In the genomic region with DNA sequence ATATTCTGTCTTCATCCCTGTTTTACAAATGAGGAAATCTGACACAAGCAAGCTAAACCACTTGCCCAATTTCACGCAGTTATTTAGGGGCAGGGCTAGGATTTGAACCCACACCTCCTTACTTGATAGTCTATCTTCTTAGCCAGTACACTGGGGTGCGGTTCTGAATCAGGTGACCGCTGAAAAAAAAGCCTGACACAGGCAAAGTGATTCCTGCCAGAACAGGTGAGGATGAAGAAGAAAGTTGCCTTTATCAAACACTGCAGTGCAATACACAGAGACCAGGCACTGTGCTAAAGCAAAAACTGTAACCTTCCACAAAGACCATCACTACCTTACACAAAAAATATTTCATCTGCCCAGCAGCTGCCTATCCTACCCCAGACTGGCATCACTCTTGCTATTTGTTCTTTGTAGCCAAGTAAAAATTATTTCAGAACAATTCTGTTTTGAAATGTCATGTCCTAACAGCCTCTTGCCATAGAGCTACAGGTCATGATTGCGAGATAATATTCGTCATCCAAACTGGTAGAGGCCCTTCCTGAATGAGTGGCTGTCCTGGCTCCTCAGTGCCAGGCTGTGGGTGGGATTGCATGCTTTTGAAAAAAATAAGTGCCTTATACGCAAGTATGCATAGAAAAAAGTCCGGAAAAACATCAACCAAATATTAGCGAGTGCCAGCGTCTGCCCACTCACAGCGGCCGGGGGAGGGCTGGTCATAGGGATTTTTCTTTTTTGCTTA, we compare ENCODE assay signal across 2 cellular contexts.
TF ChIP-seq lines count a peak whose summit lies in the region.

No MANE protein-coding gene starts in this region.

TF ChIP-seq in SK-N-SH, 30 proteins besides CTCF, POLR2A, EP300 and RAD21 (continued from another document):
- no peak for TF ChIP-seq SMC3 (IDR thresholded peaks at IDR 0.05; ENCODE audit: low read depth, low read length)

TF ChIP-seq in SK-N-SH treated with all-trans-retinoic acid at 6 μM for 48 hours, 23 proteins besides CTCF, POLR2A, EP300 and RAD21 (continued from another document):
- TF ChIP-seq, protein P1, sequence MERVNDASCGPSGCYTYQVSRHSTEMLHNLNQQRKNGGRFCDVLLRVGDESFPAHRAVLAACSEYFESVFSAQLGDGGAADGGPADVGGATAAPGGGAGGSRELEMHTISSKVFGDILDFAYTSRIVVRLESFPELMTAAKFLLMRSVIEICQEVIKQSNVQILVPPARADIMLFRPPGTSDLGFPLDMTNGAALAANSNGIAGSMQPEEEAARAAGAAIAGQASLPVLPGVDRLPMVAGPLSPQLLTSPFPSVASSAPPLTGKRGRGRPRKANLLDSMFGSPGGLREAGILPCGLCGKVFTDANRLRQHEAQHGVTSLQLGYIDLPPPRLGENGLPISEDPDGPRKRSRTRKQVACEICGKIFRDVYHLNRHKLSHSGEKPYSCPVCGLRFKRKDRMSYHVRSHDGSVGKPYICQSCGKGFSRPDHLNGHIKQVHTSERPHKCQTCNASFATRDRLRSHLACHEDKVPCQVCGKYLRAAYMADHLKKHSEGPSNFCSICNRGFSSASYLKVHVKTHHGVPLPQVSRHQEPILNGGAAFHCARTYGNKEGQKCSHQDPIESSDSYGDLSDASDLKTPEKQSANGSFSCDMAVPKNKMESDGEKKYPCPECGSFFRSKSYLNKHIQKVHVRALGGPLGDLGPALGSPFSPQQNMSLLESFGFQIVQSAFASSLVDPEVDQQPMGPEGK (CRISPR knock-in tag; IDR thresholded peaks at IDR 0.05; ENCODE audit: borderline replicate concordance): no peak
- TF ChIP-seq RARB (CRISPR knock-in tag; IDR thresholded peaks at IDR 0.05) (no peak), ZNF70 (CRISPR knock-in tag; IDR thresholded peaks at IDR 0.05) (no peak), ZC3H10 (CRISPR knock-in tag; IDR thresholded peaks at IDR 0.05) (no peak), BACH2 (CRISPR knock-in tag; IDR thresholded peaks at IDR 0.05; ENCODE audit: borderline replicate concordance) (no peak), TCF4 (CRISPR knock-in tag; IDR thresholded peaks at IDR 0.05; ENCODE audit: borderline replicate concordance) (no peak), ISL1 (CRISPR knock-in tag; IDR thresholded peaks at IDR 0.05) (no peak), ESRRG (CRISPR knock-in tag; IDR thresholded peaks at IDR 0.05) (no peak), ZFP3 (CRISPR knock-in tag; IDR thresholded peaks at IDR 0.05) (no peak), CSDC2 (CRISPR knock-in tag; IDR thresholded peaks at IDR 0.05) (no peak)
- TF ChIP-seq, protein P2, sequence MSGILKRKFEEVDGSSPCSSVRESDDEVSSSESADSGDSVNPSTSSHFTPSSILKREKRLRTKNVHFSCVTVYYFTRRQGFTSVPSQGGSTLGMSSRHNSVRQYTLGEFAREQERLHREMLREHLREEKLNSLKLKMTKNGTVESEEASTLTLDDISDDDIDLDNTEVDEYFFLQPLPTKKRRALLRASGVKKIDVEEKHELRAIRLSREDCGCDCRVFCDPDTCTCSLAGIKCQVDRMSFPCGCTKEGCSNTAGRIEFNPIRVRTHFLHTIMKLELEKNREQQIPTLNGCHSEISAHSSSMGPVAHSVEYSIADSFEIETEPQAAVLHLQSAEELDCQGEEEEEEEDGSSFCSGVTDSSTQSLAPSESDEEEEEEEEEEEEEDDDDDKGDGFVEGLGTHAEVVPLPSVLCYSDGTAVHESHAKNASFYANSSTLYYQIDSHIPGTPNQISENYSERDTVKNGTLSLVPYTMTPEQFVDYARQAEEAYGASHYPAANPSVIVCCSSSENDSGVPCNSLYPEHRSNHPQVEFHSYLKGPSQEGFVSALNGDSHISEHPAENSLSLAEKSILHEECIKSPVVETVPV (CRISPR knock-in tag; IDR thresholded peaks at IDR 0.05): no peak
- TF ChIP-seq, protein P3, sequence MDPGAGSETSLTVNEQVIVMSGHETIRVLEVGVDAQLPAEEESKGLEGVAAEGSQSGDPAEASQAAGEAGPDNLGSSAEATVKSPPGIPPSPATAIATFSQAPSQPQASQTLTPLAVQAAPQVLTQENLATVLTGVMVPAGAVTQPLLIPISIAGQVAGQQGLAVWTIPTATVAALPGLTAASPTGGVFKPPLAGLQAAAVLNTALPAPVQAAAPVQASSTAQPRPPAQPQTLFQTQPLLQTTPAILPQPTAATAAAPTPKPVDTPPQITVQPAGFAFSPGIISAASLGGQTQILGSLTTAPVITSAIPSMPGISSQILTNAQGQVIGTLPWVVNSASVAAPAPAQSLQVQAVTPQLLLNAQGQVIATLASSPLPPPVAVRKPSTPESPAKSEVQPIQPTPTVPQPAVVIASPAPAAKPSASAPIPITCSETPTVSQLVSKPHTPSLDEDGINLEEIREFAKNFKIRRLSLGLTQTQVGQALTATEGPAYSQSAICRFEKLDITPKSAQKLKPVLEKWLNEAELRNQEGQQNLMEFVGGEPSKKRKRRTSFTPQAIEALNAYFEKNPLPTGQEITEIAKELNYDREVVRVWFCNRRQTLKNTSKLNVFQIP (CRISPR knock-in tag; IDR thresholded peaks at IDR 0.05; ENCODE audit: borderline replicate concordance, low read depth): no peak
- TF ChIP-seq, protein P4, sequence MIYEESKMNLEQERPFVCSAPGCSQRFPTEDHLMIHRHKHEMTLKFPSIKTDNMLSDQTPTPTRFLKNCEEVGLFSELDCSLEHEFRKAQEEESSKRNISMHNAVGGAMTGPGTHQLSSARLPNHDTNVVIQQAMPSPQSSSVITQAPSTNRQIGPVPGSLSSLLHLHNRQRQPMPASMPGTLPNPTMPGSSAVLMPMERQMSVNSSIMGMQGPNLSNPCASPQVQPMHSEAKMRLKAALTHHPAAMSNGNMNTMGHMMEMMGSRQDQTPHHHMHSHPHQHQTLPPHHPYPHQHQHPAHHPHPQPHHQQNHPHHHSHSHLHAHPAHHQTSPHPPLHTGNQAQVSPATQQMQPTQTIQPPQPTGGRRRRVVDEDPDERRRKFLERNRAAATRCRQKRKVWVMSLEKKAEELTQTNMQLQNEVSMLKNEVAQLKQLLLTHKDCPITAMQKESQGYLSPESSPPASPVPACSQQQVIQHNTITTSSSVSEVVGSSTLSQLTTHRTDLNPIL (CRISPR knock-in tag; IDR thresholded peaks at IDR 0.05; ENCODE audit: low read depth): no peak
